Comparison of ENCODE assay signal across 1 cellular context in the genomic region with DNA sequence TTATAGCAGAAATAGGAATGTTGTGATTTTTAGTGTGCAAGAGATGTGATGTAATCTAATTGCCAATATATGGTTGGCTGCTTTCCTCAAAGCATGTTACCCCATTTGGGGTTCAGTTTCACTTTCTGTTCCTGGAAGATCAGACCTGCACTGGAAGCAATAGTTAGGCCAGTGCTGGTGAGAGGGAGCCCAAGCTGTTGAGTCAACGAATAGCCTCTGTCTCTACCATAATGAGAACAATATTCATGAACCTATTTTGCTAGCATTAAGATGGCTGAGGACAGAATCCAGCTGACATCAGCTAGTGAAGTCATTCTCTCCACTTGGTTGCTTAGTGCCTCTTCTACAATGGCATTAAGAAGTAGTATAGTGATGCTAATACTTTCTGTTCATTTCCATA.
TF ChIP-seq lines count a peak whose summit lies in the region.

No MANE protein-coding gene starts in this region.

TF ChIP-seq in WTC11, 78 proteins besides CTCF, POLR2A, EP300 and RAD21 (continued from another document):
- TF ChIP-seq CREM (CRISPR knock-in tag; IDR thresholded peaks at IDR 0.05): no peak
- TF ChIP-seq ZNF232 (CRISPR knock-in tag; IDR thresholded peaks at IDR 0.05): no peak
- TF ChIP-seq AR (CRISPR knock-in tag; IDR thresholded peaks at IDR 0.05): no peak
- TF ChIP-seq TEAD1 (CRISPR knock-in tag; IDR thresholded peaks at IDR 0.05): no peak
- TF ChIP-seq ZNF317 (CRISPR knock-in tag; IDR thresholded peaks at IDR 0.05; ENCODE audit: borderline replicate concordance, low read depth): no peak
- TF ChIP-seq ATF6 (CRISPR knock-in tag; IDR thresholded peaks at IDR 0.05): no peak
TF ChIP-seq in WTC11: peak in this region for 0.
